In genomic region chr21:45222001-45222400, GRCh38 we compare ENCODE assay signal across 19 cellular contexts.
A peak's percentile ranks its signal among the peaks of the same experiment; 100 is the strongest.
DNase-seq lines count a peak whose midpoint lies in the region; ATAC-seq and TF ChIP-seq lines count a peak whose summit lies in the region.
"Had no signal": no experiment of that assay in that cellular context is flagged by ENCODE, and none has a peak within 500 bp of the region (broad histone marks: within the 10 kb centered on the region; RNA-seq: fewer than 3 reads in every experiment).

No MANE protein-coding gene starts in this region.

- H3K4me2 ChIP-seq in IMR-90 (ENCODE audit: low read depth, low read length), result no peak overlapping the region
- no peak overlapping the region for H3K4me2 ChIP-seq in Karpas-422 (ENCODE audit: low read depth, low read length, poor library complexity, severe bottlenecking)
- H3K4me2 ChIP-seq: BLaER1 had no signal

- in situ Hi-C loops in IMR-90 (cut with MboI; ENCODE audit: low sequenced_read_pairs), result no loop called here

- H3K27me3 ChIP-seq in IMR-90 (ENCODE audit: control insufficient read depth, insufficient read depth, low read length) (no peaks in the 10 kb centered on the region), Karpas-422 (ENCODE audit: low read length) (no peaks in the 10 kb centered on the region), thymus (ENCODE audit: control insufficient read depth, insufficient read depth) (no peaks in the 10 kb centered on the region)
- H3K27me3 ChIP-seq: BE2C, BLaER1 had no signal

- dilution Hi-C loops in IMR-90 (cut with HindIII; ENCODE audit: low sequenced_read_pairs, unreplicated experiment), result no loop called here

- no peaks in the 10 kb centered on the region for H3K4me1 Mint-ChIP-seq in nephron progenitor cell

- H2BK120ac ChIP-seq in IMR-90 (ENCODE audit: low read depth, low read length), result no peak overlapping the region

- TF ChIP-seq RAD21 in IMR-90 (IDR thresholded peaks at IDR 0.05; ENCODE audit: low read length), result no peak

- no peak overlapping the region for H2BK15ac ChIP-seq in IMR-90 (ENCODE audit: low read depth, low read length)

- peaks cover 15% of the 10 kb centered on the region for H3K9me3 Mint-ChIP-seq in nephron progenitor cell

- peaks cover 23% of the 10 kb centered on the region for H3K9me1 ChIP-seq in IMR-90 (ENCODE audit: insufficient read depth, low read length)

- peaks cover 14 to 27% of the 10 kb centered on the region in 2 experiments for H3K79me1 ChIP-seq in IMR-90 (ENCODE audit: low read depth in 1 of 2, low read length in 2 of 2)

- no peak overlapping the region for H3K23ac ChIP-seq in IMR-90 (ENCODE audit: low read depth, low read length)

- CTCF ChIA-PET in IMR-90 (lab: Yijun Ruan, JAX), result no interaction called here

- H4K8ac ChIP-seq in IMR-90 (ENCODE audit: low read depth in 2 of 2, low read length in 2 of 2), result no peak overlapping the region

- H3K4ac ChIP-seq in IMR-90 (ENCODE audit: low read depth, low read length), result no peak overlapping the region

- H2AK5ac ChIP-seq in IMR-90 (ENCODE audit: low read depth, low read length), result no peak overlapping the region

- no peak overlapping the region for H3K18ac ChIP-seq in IMR-90 (ENCODE audit: low read depth, low read length)

- no peak for DNase-seq in IMR-90
- DNase-seq in Karpas-422, result peak; percentile 4
- DNase-seq in nephron progenitor cell, result no peak
- no peak for DNase-seq in SIG-M5 treated with dmso at 0.1 percent for 504 hours (lab: John Stamatoyannopoulos, UW; ENCODE audit: unreplicated experiment)
- DNase-seq: 8988T; ACHN; BE2C; C1 segment of cervical spinal cord; CD4-positive, alpha-beta memory T cell; CD4-positive, CD25-positive, alpha-beta regulatory T cell; CD8-positive, alpha-beta memory T cell; COR-L47; DMS79 treated with DMSO at 0.1 percent for 48 hours; GF-D8 had no signal

- 100% methylated on average over 2 of the region's 15 CpGs; no CpG with 5 or more reads in 1 of the 2 experiments for WGBS in IMR-90 (ENCODE audit: extremely low coverage in 2 of 2, insufficient read length in 1 of 2), 2 experiments
- WGBS in thymus, result 97% methylated on average over 15 of the region's 15 CpGs

- H3K9ac ChIP-seq in IMR-90 (ENCODE audit: low read depth, low read length), result no peak overlapping the region
- no peak overlapping the region for H3K9ac ChIP-seq in Karpas-422 (ENCODE audit: low read length)
- H3K9ac ChIP-seq: BLaER1 had no signal

- no TSS peak for BruUV-seq in IMR-90 (replicated peaks; lab: Mats Ljungman, UMichigan)

- H3K27ac ChIP-seq in IMR-90 (ENCODE audit: insufficient read depth, low read length) (no peak overlapping the region), Karpas-422 (ENCODE audit: low read length) (no peak overlapping the region), thymus (ENCODE audit: low read depth) (peak overlapping the region; percentile 15)
- H3K27ac ChIP-seq: BLaER1 had no signal

- TF ChIP-seq CTCF in IMR-90 (conservative IDR thresholded peaks at IDR 0.05; ENCODE audit: low read depth, low read length) (no peak), nephron progenitor cell (IDR thresholded peaks at IDR 0.05) (no peak)

- peaks cover 26% of the 10 kb centered on the region for H3K36me3 Mint-ChIP-seq in nephron progenitor cell (ENCODE audit: low read depth)

- H4K5ac ChIP-seq in IMR-90 (ENCODE audit: low read depth, low read length), result no peak overlapping the region

- no peak overlapping the region for H2BK5ac ChIP-seq in IMR-90 (ENCODE audit: low read depth, low read length, poor library complexity, severe bottlenecking)

- ATAC-seq in IMR-90 (ENCODE audit: low read depth), result no peak
- ATAC-seq in GM19395 (IDR thresholded peaks at IDR 0.05; ENCODE audit: unreplicated experiment), result no peak
- ATAC-seq in GM21390 (IDR thresholded peaks at IDR 0.05; ENCODE audit: unreplicated experiment), result no peak

- no peak overlapping the region for H3K56ac ChIP-seq in IMR-90 (ENCODE audit: extremely low read depth, insufficient read depth, low read length)

- POLR2A ChIA-PET in IMR-90 (lab: Charles Lee; ENCODE audit: unreplicated experiment), result no interaction called here

- TF ChIP-seq POLR2A in IMR-90 (IDR thresholded peaks at IDR 0.05; ENCODE audit: low read depth, low read length), result no peak

- H3K27ac Mint-ChIP-seq in nephron progenitor cell, result peak overlapping the region; percentile 69
- H3K27ac Mint-ChIP-seq: CD14-positive monocyte had no signal

- no peak overlapping the region for H2BK20ac ChIP-seq in IMR-90 (ENCODE audit: low read depth, low read length)

- no peaks in the 10 kb centered on the region for H3K9me2 ChIP-seq in Karpas-422 (replicated peaks; ENCODE audit: insufficient read depth, low read length)

- H3K36me3 ChIP-seq in IMR-90 (ENCODE audit: control insufficient read depth, insufficient read depth, low read length) (peaks cover 50% of the 10 kb centered on the region), Karpas-422 (ENCODE audit: insufficient read depth, low read length) (no peaks in the 10 kb centered on the region), thymus (ENCODE audit: control insufficient read depth, insufficient read depth) (peaks cover 12% of the 10 kb centered on the region)
- H3K36me3 ChIP-seq: BE2C had no signal

- no peak overlapping the region for H2AFZ ChIP-seq in IMR-90 (replicated peaks; ENCODE audit: low read length, poor library complexity)
- H2AFZ ChIP-seq in Karpas-422 (ENCODE audit: low read length), result no peak overlapping the region

- H3K4me3 Mint-ChIP-seq in nephron progenitor cell, result no peak overlapping the region
- H3K4me3 Mint-ChIP-seq: CD14-positive monocyte; CD4-positive, alpha-beta memory T cell; CD8-positive, alpha-beta memory T cell had no signal

- intact Hi-C loops in IMR-90 (cut with micrococcal nuclease), result no loop called here

- peaks cover 37% of the 10 kb centered on the region for H4K20me1 ChIP-seq in IMR-90 (ENCODE audit: insufficient read depth, low read length)
- no peaks in the 10 kb centered on the region for H4K20me1 ChIP-seq in Karpas-422 (ENCODE audit: insufficient read depth, low read depth, low read length)

- H3K4me1 ChIP-seq in IMR-90 (ENCODE audit: control insufficient read depth, insufficient read depth, low read length), result peaks cover 18% of the 10 kb centered on the region
- H3K4me1 ChIP-seq in Karpas-422 (ENCODE audit: low read length), result no peaks in the 10 kb centered on the region
- H3K4me1 ChIP-seq in thymus (ENCODE audit: control insufficient read depth, insufficient read depth, low read length), result no peaks in the 10 kb centered on the region
- H3K4me1 ChIP-seq: BE2C had no signal

- H3K79me2 ChIP-seq in Karpas-422 (ENCODE audit: low read length), result no peaks in the 10 kb centered on the region

- H3K9me3 ChIP-seq in IMR-90 (ENCODE audit: control insufficient read depth, insufficient read depth, low read length) (no peaks in the 10 kb centered on the region), Karpas-422 (ENCODE audit: low read length) (peaks cover 3% of the 10 kb centered on the region; the same call in 1 of the 2 replicates), thymus (ENCODE audit: control insufficient read depth) (no peaks in the 10 kb centered on the region)
- H3K9me3 ChIP-seq: BE2C had no signal

- peaks cover 10% of the 10 kb centered on the region for H3K27me3 Mint-ChIP-seq in nephron progenitor cell (ENCODE audit: low read depth, poor library complexity)
- H3K27me3 Mint-ChIP-seq: CD4-positive, alpha-beta memory T cell; CD4-positive, CD25-positive, alpha-beta regulatory T cell; CD8-positive, alpha-beta memory T cell had no signal

- H4K91ac ChIP-seq in IMR-90 (ENCODE audit: insufficient read depth, low read depth, low read length), result no peak overlapping the region

- peak overlapping the region; percentile 46 for H2AK9ac ChIP-seq in IMR-90 (replicated peaks; ENCODE audit: low read depth, low read length, poor library complexity)

- no peak overlapping the region for H3K4me3 ChIP-seq in IMR-90 (ENCODE audit: insufficient read depth, low read depth, low read length)
- H3K4me3 ChIP-seq in Karpas-422 (ENCODE audit: low read length), result no peak overlapping the region
- no peak overlapping the region for H3K4me3 ChIP-seq in thymus (ENCODE audit: low read length)
- H3K4me3 ChIP-seq: BLaER1 had no signal

- no peak overlapping the region for H3K14ac ChIP-seq in IMR-90 (replicated peaks; ENCODE audit: low read depth, low read length)

TF ChIP-seq in IMR-90, 13 proteins besides CTCF, POLR2A, EP300 and RAD21:
- TF ChIP-seq USF2 (IDR thresholded peaks at IDR 0.05; ENCODE audit: low read depth, low read length) (no peak), NFE2L2 (IDR thresholded peaks at IDR 0.05; ENCODE audit: low read depth, low read length) (no peak), BHLHE40 (IDR thresholded peaks at IDR 0.05; ENCODE audit: low read depth, low read length) (no peak), RFX5 (IDR thresholded peaks at IDR 0.05; ENCODE audit: low read depth, low read length) (no peak)
- TF ChIP-seq, protein P1, sequence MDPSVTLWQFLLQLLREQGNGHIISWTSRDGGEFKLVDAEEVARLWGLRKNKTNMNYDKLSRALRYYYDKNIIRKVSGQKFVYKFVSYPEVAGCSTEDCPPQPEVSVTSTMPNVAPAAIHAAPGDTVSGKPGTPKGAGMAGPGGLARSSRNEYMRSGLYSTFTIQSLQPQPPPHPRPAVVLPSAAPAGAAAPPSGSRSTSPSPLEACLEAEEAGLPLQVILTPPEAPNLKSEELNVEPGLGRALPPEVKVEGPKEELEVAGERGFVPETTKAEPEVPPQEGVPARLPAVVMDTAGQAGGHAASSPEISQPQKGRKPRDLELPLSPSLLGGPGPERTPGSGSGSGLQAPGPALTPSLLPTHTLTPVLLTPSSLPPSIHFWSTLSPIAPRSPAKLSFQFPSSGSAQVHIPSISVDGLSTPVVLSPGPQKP (IDR thresholded peaks at IDR 0.05; ENCODE audit: borderline replicate concordance, low read depth, low read length), result no peak
